28 cellular contexts compared by ENCODE assay signal in genomic region chr1:36608272-36608671, GRCh38.
"Had no signal": no experiment of that assay in that cellular context is flagged by ENCODE, and none has a peak within 500 bp of the region (broad histone marks: within the 10 kb centered on the region; RNA-seq: fewer than 3 reads in every experiment).

No MANE protein-coding gene starts in this region.

- H3K4me3 Mint-ChIP-seq: stimulated activated effector memory CD8-positive, alpha-beta T cell treated with anti-CD3 and anti-CD28 coated beads, Interleukin-12 subunit alpha, Interleukin-12 subunit beta, amount 100 ng/mL, for 72 hours; stimulated activated memory B cell treated with anti-CD40 and anti-IgM and Interleukin-4, amounts not matched to agents 10 μg/mL and 1 μg/mL and 100 μg/mL, for 72 hours; stimulated activated naive B cell treated with anti-CD40 and anti-IgM and Interleukin-4, amounts not matched to agents 10 μg/mL and 1 μg/mL and 100 μg/mL, for 72 hours; stimulated activated naive CD8-positive, alpha-beta T cell treated with anti-CD3 and anti-CD28 coated beads, Interleukin-15, amount 100 ng/mL, for 72 hours; stimulated activated naive CD8-positive, alpha-beta T cell treated with anti-CD3 and anti-CD28 coated beads, Interleukin-15, Interleukin-2, amounts not matched to agents 100 ng/mL and 50 ng/mL, for 24 hours had no signal

- ATAC-seq: stimulated activated effector memory CD8-positive, alpha-beta T cell treated with anti-CD3 and anti-CD28 coated beads, Interleukin-12 subunit alpha, Interleukin-12 subunit beta, amount 100 ng/mL, for 72 hours; stimulated activated memory B cell treated with anti-CD40 and anti-IgM and Interleukin-4, amounts not matched to agents 10 μg/mL and 1 μg/mL and 100 μg/mL, for 72 hours; stimulated activated naive B cell treated with anti-CD40 and anti-IgM and Interleukin-4, amounts not matched to agents 10 μg/mL and 1 μg/mL and 100 μg/mL, for 72 hours; stimulated activated naive CD8-positive, alpha-beta T cell treated with anti-CD3 and anti-CD28 coated beads, Interleukin-15, amount 100 ng/mL, for 72 hours; stimulated activated naive CD8-positive, alpha-beta T cell treated with anti-CD3 and anti-CD28 coated beads, Interleukin-15, Interleukin-2, amounts not matched to agents 100 U/mL and 50 U/mL, for 24 hours; upper lobe of right lung had no signal

- H3K9me3 Mint-ChIP-seq: stimulated activated effector memory CD8-positive, alpha-beta T cell treated with anti-CD3 and anti-CD28 coated beads, Interleukin-12 subunit alpha, Interleukin-12 subunit beta, amount 100 ng/mL, for 72 hours; stimulated activated memory B cell treated with anti-CD40 and anti-IgM and Interleukin-4, amounts not matched to agents 10 μg/mL and 1 μg/mL and 100 μg/mL, for 72 hours; stimulated activated naive CD8-positive, alpha-beta T cell treated with anti-CD3 and anti-CD28 coated beads, Interleukin-15, amount 100 ng/mL, for 72 hours; stimulated activated naive CD8-positive, alpha-beta T cell treated with anti-CD3 and anti-CD28 coated beads, Interleukin-15, Interleukin-2, amounts not matched to agents 100 ng/mL and 50 ng/mL, for 24 hours had no signal

- H3K27me3 ChIP-seq: testis, thyroid gland, upper lobe of left lung, upper lobe of right lung, uterus, vagina had no signal

- DNase-seq: stimulated activated CD4-positive, alpha-beta T cell treated with anti-CD3 and anti-CD28 coated beads, Interleukin-2, amount 100 ng/mL, for 48 hours; stimulated activated CD4-positive, alpha-beta T cell treated with anti-CD3 and anti-CD28 coated beads, Interleukin-4, amount 100 ng/mL, for 1 hour; stimulated activated CD4-positive, alpha-beta T cell treated with anti-CD3 and anti-CD28 coated beads, Interleukin-4, amount 100 ng/mL, for 24 hours; stimulated activated CD4-positive, alpha-beta T cell treated with anti-CD3 and anti-CD28 coated beads, Interleukin-4, amount 100 ng/mL, for 4 hours; stimulated activated CD8-positive, alpha-beta memory T cell treated with anti-CD3 and anti-CD28 coated beads, Interleukin-4, amount 100 ng/mL, for 48 hours; stimulated activated naive B cell treated with anti-CD40 and anti-IgM and Interleukin-4, amounts not matched to agents 10 μg/mL and 1 μg/mL and 100 μg/mL, for 72 hours; stimulated activated naive CD4-positive, alpha-beta T cell; stimulated activated naive CD4-positive, alpha-beta T cell treated with Interleukin-2 at 50 U/mL for 16 hours; stimulated activated naive CD8-positive, alpha-beta T cell treated with anti-CD3 and anti-CD28 coated beads, Interleukin-15, amount 100 ng/mL, for 72 hours; stimulated activated naive CD8-positive, alpha-beta T cell treated with anti-CD3 and anti-CD28 coated beads, Interleukin-15, Interleukin-2, amounts not matched to agents 100 U/mL and 50 U/mL, for 24 hours; stomach; substantia nigra; testis; thyroid gland; tibial artery; transverse colon; trophoblast cell; upper lobe of left lung; uterus had no signal

- FAIRE-seq: urothelium cell line had no signal

- H3K4me1 ChIP-seq: stomach, suprapubic skin, testis, thyroid gland, tibial artery, tibial nerve, transverse colon, upper lobe of left lung, upper lobe of right lung, uterus, vagina had no signal

- H3K9me3 ChIP-seq: stomach, suprapubic skin, testis, thoracic aorta, thyroid gland, tibial artery, tibial nerve, transverse colon, upper lobe of left lung, upper lobe of right lung, uterus, vagina had no signal

- H3K4me1 Mint-ChIP-seq: stimulated activated memory B cell treated with anti-CD40 and anti-IgM and Interleukin-4, amounts not matched to agents 10 μg/mL and 1 μg/mL and 100 μg/mL, for 72 hours; stimulated activated naive B cell treated with anti-CD40 and anti-IgM and Interleukin-4, amounts not matched to agents 10 μg/mL and 1 μg/mL and 100 μg/mL, for 72 hours; stimulated activated naive CD8-positive, alpha-beta T cell treated with anti-CD3 and anti-CD28 coated beads, Interleukin-15, amount 100 ng/mL, for 72 hours had no signal

- H3K27ac Mint-ChIP-seq: stimulated activated effector memory CD8-positive, alpha-beta T cell treated with anti-CD3 and anti-CD28 coated beads, Interleukin-12 subunit alpha, Interleukin-12 subunit beta, amount 100 ng/mL, for 72 hours; stimulated activated memory B cell treated with anti-CD40 and anti-IgM and Interleukin-4, amounts not matched to agents 10 μg/mL and 1 μg/mL and 100 μg/mL, for 72 hours; stimulated activated naive B cell treated with anti-CD40 and anti-IgM and Interleukin-4, amounts not matched to agents 10 μg/mL and 1 μg/mL and 100 μg/mL, for 72 hours; stimulated activated naive CD8-positive, alpha-beta T cell treated with anti-CD3 and anti-CD28 coated beads, Interleukin-15, amount 100 ng/mL, for 72 hours; stimulated activated naive CD8-positive, alpha-beta T cell treated with anti-CD3 and anti-CD28 coated beads, Interleukin-15, Interleukin-2, amounts not matched to agents 100 ng/mL and 50 ng/mL, for 24 hours had no signal

- H3K36me3 ChIP-seq: stomach, suprapubic skin, thoracic aorta, thyroid gland, tibial artery, tibial nerve, transverse colon, upper lobe of left lung, upper lobe of right lung, uterus, vagina had no signal

- H3K27ac ChIP-seq: stomach, suprapubic skin, testis, thoracic aorta, thyroid gland, tibial artery, tibial nerve, transverse colon, upper lobe of left lung, upper lobe of right lung, uterus, vagina had no signal

- H3K4me3 ChIP-seq: stomach, suprapubic skin, testis, thoracic aorta, thyroid gland, tibial artery, tibial nerve, transverse colon, upper lobe of left lung, upper lobe of right lung, uterus, vagina had no signal

- H3K36me3 Mint-ChIP-seq: stimulated activated effector memory CD8-positive, alpha-beta T cell treated with anti-CD3 and anti-CD28 coated beads, Interleukin-12 subunit alpha, Interleukin-12 subunit beta, amount 100 ng/mL, for 72 hours; stimulated activated memory B cell treated with anti-CD40 and anti-IgM and Interleukin-4, amounts not matched to agents 10 μg/mL and 1 μg/mL and 100 μg/mL, for 72 hours; stimulated activated naive B cell treated with anti-CD40 and anti-IgM and Interleukin-4, amounts not matched to agents 10 μg/mL and 1 μg/mL and 100 μg/mL, for 72 hours had no signal
